ENCODE assay signal across 17 cellular contexts in the genomic region with DNA sequence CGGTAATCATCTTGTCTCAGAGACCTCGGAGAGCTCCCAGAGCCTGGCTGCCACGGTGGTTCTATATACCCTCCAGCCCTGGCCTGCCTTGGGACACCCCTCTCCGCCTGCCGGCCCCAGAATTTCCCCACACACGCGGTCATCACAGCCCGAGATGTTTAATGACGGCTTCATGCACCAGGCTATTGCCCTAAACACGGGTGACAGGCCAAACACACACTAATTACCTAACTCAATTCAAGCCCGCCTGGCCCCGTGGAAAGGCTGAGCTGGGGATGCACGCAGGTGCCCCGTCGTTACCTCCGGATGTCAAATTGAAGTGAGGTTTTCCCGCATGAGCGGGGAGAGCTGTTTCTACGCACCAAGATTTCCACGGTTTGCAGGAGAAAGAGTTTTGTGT.
"Had no signal": no experiment of that assay in that cellular context is flagged by ENCODE, and none has a peak within 500 bp of the region (broad histone marks: within the 10 kb centered on the region; RNA-seq: fewer than 3 reads in every experiment).

No MANE protein-coding gene starts in this region.

- H3K4me1 Mint-ChIP-seq: stimulated activated naive CD8-positive, alpha-beta T cell treated with anti-CD3 and anti-CD28 coated beads, Interleukin-15, amount 100 ng/mL, for 72 hours had no signal

- ATAC-seq: gastroesophageal sphincter; left colon; naive thymus-derived CD8-positive, alpha-beta T cell; stimulated activated naive B cell treated with anti-CD40 and anti-IgM and Interleukin-4, amounts not matched to agents 10 μg/mL and 1 μg/mL and 100 μg/mL, for 72 hours; stimulated activated naive CD8-positive, alpha-beta T cell treated with anti-CD3 and anti-CD28 coated beads, Interleukin-15, amount 100 ng/mL, for 72 hours had no signal

- H3K36me3 ChIP-seq: cardiac muscle cell, colonic mucosa, esophagus squamous epithelium, gastroesophageal sphincter, thoracic aorta, transverse colon had no signal

- H3K36me3 Mint-ChIP-seq: stimulated activated naive B cell treated with anti-CD40 and anti-IgM and Interleukin-4, amounts not matched to agents 10 μg/mL and 1 μg/mL and 100 μg/mL, for 72 hours had no signal

- H3K4me3 ChIP-seq: cardiac muscle cell, colonic mucosa, esophagus squamous epithelium, gastroesophageal sphincter, thoracic aorta, transverse colon had no signal

- DNase-seq: cerebellar nuclear complex; colonic mucosa; dermis blood vessel endothelial cell; esophagus squamous epithelium; foreskin fibroblast; left colon; mammary epithelial cell; naive thymus-derived CD8-positive, alpha-beta T cell; stimulated activated CD4-positive, alpha-beta T cell treated with anti-CD3 and anti-CD28 coated beads, Interleukin-2, amount 100 ng/mL, for 24 hours; stimulated activated CD4-positive, alpha-beta T cell treated with anti-CD3 and anti-CD28 coated beads, Interleukin-4, amount 100 ng/mL, for 4 hours; stimulated activated naive B cell treated with anti-CD40 and anti-IgM and Interleukin-4, amounts not matched to agents 10 μg/mL and 1 μg/mL and 100 μg/mL, for 72 hours; stimulated activated naive CD8-positive, alpha-beta T cell treated with anti-CD3 and anti-CD28 coated beads, Interleukin-15, amount 100 ng/mL, for 72 hours; substantia nigra; transverse colon had no signal

- H3K4me3 Mint-ChIP-seq: naive thymus-derived CD8-positive, alpha-beta T cell; stimulated activated naive B cell treated with anti-CD40 and anti-IgM and Interleukin-4, amounts not matched to agents 10 μg/mL and 1 μg/mL and 100 μg/mL, for 72 hours; stimulated activated naive CD8-positive, alpha-beta T cell treated with anti-CD3 and anti-CD28 coated beads, Interleukin-15, amount 100 ng/mL, for 72 hours had no signal

- H3K4me1 ChIP-seq: colonic mucosa, esophagus squamous epithelium, gastroesophageal sphincter, transverse colon had no signal

- H3K9me3 ChIP-seq: colonic mucosa had no signal

- H3K27ac ChIP-seq: cardiac muscle cell, colonic mucosa, esophagus squamous epithelium, gastroesophageal sphincter, thoracic aorta, transverse colon had no signal

- H3K27ac Mint-ChIP-seq: naive thymus-derived CD8-positive, alpha-beta T cell; stimulated activated naive B cell treated with anti-CD40 and anti-IgM and Interleukin-4, amounts not matched to agents 10 μg/mL and 1 μg/mL and 100 μg/mL, for 72 hours had no signal

- H3K27me3 ChIP-seq: cardiac muscle cell, colonic mucosa, transverse colon had no signal
